25 cellular contexts compared by ENCODE assay signal in genomic region chr4:88146891-88147290, GRCh38.
"Had no signal": no experiment of that assay in that cellular context is flagged by ENCODE, and none has a peak within 500 bp of the region (broad histone marks: within the 10 kb centered on the region; RNA-seq: fewer than 3 reads in every experiment).

No MANE protein-coding gene starts in this region.

- ATAC-seq: esophagus mucosa; foreskin keratinocyte; gastroesophageal sphincter; heart left ventricle; left cardiac atrium; left lung; naive thymus-derived CD4-positive, alpha-beta T cell; sciatic nerve; stimulated activated memory B cell treated with anti-CD40 and anti-IgM and Interleukin-4, amounts not matched to agents 10 μg/mL and 1 μg/mL and 100 μg/mL, for 72 hours; stimulated activated naive CD8-positive, alpha-beta T cell treated with anti-CD3 and anti-CD28 coated beads, Interleukin-15, Interleukin-2, amounts not matched to agents 100 U/mL and 50 U/mL, for 24 hours had no signal

- H3K27ac ChIP-seq: epithelial cell of prostate, foreskin keratinocyte, gastroesophageal sphincter, heart left ventricle, left lung, prostate gland, right atrium auricular region, thoracic aorta, tibial nerve, vagina had no signal

- H3K4me2 ChIP-seq: smooth muscle cell had no signal

- H3K4me3 ChIP-seq: gastroesophageal sphincter, heart left ventricle, left lung, prostate gland, right atrium auricular region, smooth muscle cell, thoracic aorta, tibial nerve, vagina had no signal

- H3K4me1 ChIP-seq: gastroesophageal sphincter, heart left ventricle, left lung, prostate gland, right atrium auricular region, tibial nerve, vagina had no signal

- H3K9me3 ChIP-seq: gastroesophageal sphincter, heart left ventricle, left lung, prostate gland, right atrium auricular region, thoracic aorta, tibial nerve, vagina had no signal

- DNase-seq: effector CD8-positive, alpha-beta T cell; endodermal cell; foreskin keratinocyte; heart left ventricle; hippocampal formation; left cardiac atrium; left lung; mesenchymal stem cell; midbrain; naive thymus-derived CD4-positive, alpha-beta T cell; nucleus accumbens; stimulated activated CD4-positive, alpha-beta T cell treated with anti-CD3 and anti-CD28 coated beads, Interleukin-2, amount 100 ng/mL, for 24 hours; stimulated activated CD4-positive, alpha-beta T cell treated with anti-CD3 and anti-CD28 coated beads, Interleukin-4, amount 100 ng/mL, for 4 hours; stimulated activated naive CD8-positive, alpha-beta T cell treated with anti-CD3 and anti-CD28 coated beads, Interleukin-15, Interleukin-2, amounts not matched to agents 100 U/mL and 50 U/mL, for 24 hours had no signal

- H3K36me3 ChIP-seq: gastroesophageal sphincter, heart left ventricle, left lung, prostate gland, right atrium auricular region, thoracic aorta, tibial nerve, vagina had no signal

- H3K27me3 ChIP-seq: foreskin keratinocyte, gastroesophageal sphincter, heart left ventricle, left lung, right atrium auricular region, tibial nerve, vagina had no signal
